In genomic region chr18:70494524-70494923, GRCh38 we compare ENCODE assay signal across 1 cellular context.
TF ChIP-seq lines count a peak whose summit lies in the region.

No MANE protein-coding gene starts in this region.

TF ChIP-seq in HepG2, 621 proteins besides CTCF, POLR2A, EP300 and RAD21 (continued from another document):
- TF ChIP-seq FOXC1 (CRISPR knock-in tag; IDR thresholded peaks at IDR 0.05; ENCODE audit: borderline replicate concordance) (no peak), NRL (CRISPR knock-in tag; IDR thresholded peaks at IDR 0.05; ENCODE audit: borderline replicate concordance) (no peak), ZNF343 (CRISPR knock-in tag; IDR thresholded peaks at IDR 0.05) (no peak), MXD4 (CRISPR knock-in tag; IDR thresholded peaks at IDR 0.05) (no peak)
TF ChIP-seq in HepG2: peak in this region for 0.
